32 cellular contexts compared by ENCODE assay signal in genomic region chr2:171966688-171967087, GRCh38. TPM values are rescaled to one million over a fixed set of nuclear protein-coding genes. Genes with fewer than 3 reads are reported as not detected.
"Had no signal": no experiment of that assay in that cellular context is flagged by ENCODE, and none has a peak within 500 bp of the region (broad histone marks: within the 10 kb centered on the region; RNA-seq: fewer than 3 reads in every experiment).

No MANE protein-coding gene starts in this region.

- ATAC-seq: activated CD4-positive, alpha-beta T cell treated with anti-CD3 and anti-CD28 coated beads for 36 hours; activated CD8-positive, alpha-beta memory T cell treated with anti-CD3 and anti-CD28 coated beads, Interleukin-2, amount 10 ng/mL, durations not matched to agents 7 days and 5 days; activated CD8-positive, alpha-beta T cell treated with anti-CD3 and anti-CD28 coated beads, Interleukin-2, amount 10 ng/mL, durations not matched to agents 7 days and 5 days; gastroesophageal sphincter; heart right ventricle had no signal

- DNase-seq: activated CD4-positive, alpha-beta memory T cell treated with anti-CD3 and anti-CD28 coated beads for 36 hours; activated CD4-positive, alpha-beta T cell treated with anti-CD3 and anti-CD28 coated beads for 36 hours; activated CD4-positive, alpha-beta T cell treated with anti-CD3 and anti-CD28 coated beads, Interleukin-2, amount 10 ng/mL, durations not matched to agents 24 days and 14 days; activated CD4-positive, CD25-positive, alpha-beta regulatory T cell; activated CD4-positive, CD25-positive, alpha-beta regulatory T cell treated with anti-CD3 and anti-CD28 coated beads, Interleukin-2, amount 50 U/mL, for 72 hours; activated CD8-positive, alpha-beta memory T cell treated with anti-CD3 and anti-CD28 coated beads, Interleukin-2, amount 10 ng/mL, durations not matched to agents 7 days and 5 days; activated CD8-positive, alpha-beta memory T cell treated with anti-CD3 and anti-CD28 coated beads, Interleukin-2, amount 50 U/mL, for 4 hours; activated CD8-positive, alpha-beta T cell treated with anti-CD3 and anti-CD28 coated beads, Interleukin-2, amount 10 ng/mL, durations not matched to agents 7 days and 5 days; activated effector memory CD4-positive, alpha-beta T cell treated with anti-CD3 and anti-CD28 coated beads, Interleukin-2, amount 50 U/mL, for 16 hours; activated naive CD4-positive, alpha-beta T cell treated with anti-CD3 and anti-CD28 coated beads for 36 hours; activated naive CD8-positive, alpha-beta T cell treated with anti-CD3 and anti-CD28 coated beads, Interleukin-2, amount 10 ng/mL, durations not matched to agents 7 days and 5 days; activated T-cell treated with anti-CD3 and anti-CD28 coated beads, Interleukin-2, amount 50 U/mL, for 1 hour; activated T-cell treated with anti-CD3 and anti-CD28 coated beads, Interleukin-2, amount 50 U/mL, for 48 hours; central memory CD4-positive, alpha-beta T cell; cerebellar nuclear complex; colonic mucosa; effector CD8-positive, alpha-beta T cell; esophagus squamous epithelium; foreskin melanocyte; heart right ventricle; T-helper 2 cell had no signal

- H3K4me1 ChIP-seq: ascending aorta, breast epithelium, colonic mucosa, esophagus squamous epithelium, gastroesophageal sphincter had no signal

- H3K4me3 ChIP-seq: ascending aorta, breast epithelium, cardiac muscle cell, colonic mucosa, esophagus squamous epithelium, gastroesophageal sphincter, heart right ventricle had no signal

- H3K36me3 ChIP-seq: breast epithelium had no signal

- H3K9me3 ChIP-seq: ascending aorta, breast epithelium, colonic mucosa, esophagus squamous epithelium, gastroesophageal sphincter, heart right ventricle had no signal

- FAIRE-seq: endometrium, endothelial cell of umbilical vein had no signal

- H3K9me3 Mint-ChIP-seq: activated CD4-positive, alpha-beta memory T cell treated with anti-CD3 and anti-CD28 coated beads for 36 hours; activated CD4-positive, alpha-beta T cell treated with anti-CD3 and anti-CD28 coated beads, Interleukin-2, amount 10 ng/mL, durations not matched to agents 24 days and 14 days; activated naive CD4-positive, alpha-beta T cell treated with anti-CD3 and anti-CD28 coated beads for 36 hours; activated naive CD4-positive, alpha-beta T cell treated with anti-CD3 and anti-CD28 coated beads, Interleukin-2, amount 50 U/mL, for 24 hours; activated T-helper 1 cell treated with anti-CD3 and anti-CD28 coated beads, Interleukin-12 subunit alpha, Interleukin-12 subunit beta, Interleukin-2, Interleukin-4 antibody, amounts not matched to agents 30 ng/mL and 10 ng/mL and 1 ng/mL, durations not matched to agents 14 hours and 24 hours and 36 hours; activated T-helper 2 cell treated with anti-CD3 and anti-CD28 coated beads, Interferon-gamma antibody, Interleukin-2, Interleukin-4, amounts not matched to agents 10 μg/mL and 5 μg/mL and 100 μg/mL, durations not matched to agents 14 hours and 24 hours and 36 hours; brain had no signal

- H3K27ac ChIP-seq: ascending aorta, breast epithelium, cardiac muscle cell, colonic mucosa, epithelial cell of prostate, esophagus squamous epithelium, gastroesophageal sphincter, heart right ventricle had no signal

- H3K27ac Mint-ChIP-seq: activated CD4-positive, alpha-beta memory T cell treated with anti-CD3 and anti-CD28 coated beads for 36 hours; activated CD4-positive, alpha-beta T cell treated with anti-CD3 and anti-CD28 coated beads for 36 hours; activated CD4-positive, alpha-beta T cell treated with anti-CD3 and anti-CD28 coated beads, Interleukin-2, amount 10 ng/mL, durations not matched to agents 24 days and 14 days; activated CD8-positive, alpha-beta memory T cell treated with anti-CD3 and anti-CD28 coated beads, Interleukin-2, amount 10 ng/mL, durations not matched to agents 7 days and 5 days; activated CD8-positive, alpha-beta T cell treated with anti-CD3 and anti-CD28 coated beads, Interleukin-2, amount 10 ng/mL, durations not matched to agents 7 days and 5 days; activated naive CD4-positive, alpha-beta T cell treated with anti-CD3 and anti-CD28 coated beads for 36 hours; activated naive CD4-positive, alpha-beta T cell treated with anti-CD3 and anti-CD28 coated beads, Interleukin-2, amount 50 U/mL, for 24 hours; activated naive CD8-positive, alpha-beta T cell treated with anti-CD3 and anti-CD28 coated beads, Interleukin-2, amount 10 ng/mL, durations not matched to agents 7 days and 5 days; activated T-helper 1 cell treated with anti-CD3 and anti-CD28 coated beads, Interleukin-12 subunit alpha, Interleukin-12 subunit beta, Interleukin-2, Interleukin-4 antibody, amounts not matched to agents 30 ng/mL and 10 ng/mL and 1 ng/mL, durations not matched to agents 14 hours and 24 hours and 36 hours; activated T-helper 2 cell treated with anti-CD3 and anti-CD28 coated beads, Interferon-gamma antibody, Interleukin-2, Interleukin-4, amounts not matched to agents 10 μg/mL and 5 μg/mL and 100 μg/mL, durations not matched to agents 14 hours and 24 hours and 36 hours had no signal

- H3K27me3 Mint-ChIP-seq: activated CD4-positive, alpha-beta memory T cell treated with anti-CD3 and anti-CD28 coated beads for 36 hours; activated CD4-positive, alpha-beta T cell treated with anti-CD3 and anti-CD28 coated beads for 36 hours; activated CD4-positive, alpha-beta T cell treated with anti-CD3 and anti-CD28 coated beads, Interleukin-2, amount 10 ng/mL, durations not matched to agents 24 days and 14 days; activated CD8-positive, alpha-beta memory T cell treated with anti-CD3 and anti-CD28 coated beads, Interleukin-2, amount 10 ng/mL, durations not matched to agents 7 days and 5 days; activated naive CD4-positive, alpha-beta T cell treated with anti-CD3 and anti-CD28 coated beads, Interleukin-2, amount 50 U/mL, for 24 hours; activated naive CD8-positive, alpha-beta T cell treated with anti-CD3 and anti-CD28 coated beads, Interleukin-2, amount 10 ng/mL, durations not matched to agents 7 days and 5 days; brain had no signal

- H3K4me3 Mint-ChIP-seq: activated CD4-positive, alpha-beta memory T cell treated with anti-CD3 and anti-CD28 coated beads for 36 hours; activated CD4-positive, alpha-beta T cell treated with anti-CD3 and anti-CD28 coated beads for 36 hours; activated CD4-positive, alpha-beta T cell treated with anti-CD3 and anti-CD28 coated beads, Interleukin-2, amount 10 ng/mL, durations not matched to agents 24 days and 14 days; activated CD8-positive, alpha-beta memory T cell treated with anti-CD3 and anti-CD28 coated beads, Interleukin-2, amount 10 ng/mL, durations not matched to agents 7 days and 5 days; activated CD8-positive, alpha-beta T cell treated with anti-CD3 and anti-CD28 coated beads, Interleukin-2, amount 10 ng/mL, durations not matched to agents 7 days and 5 days; activated naive CD4-positive, alpha-beta T cell treated with anti-CD3 and anti-CD28 coated beads for 36 hours; activated naive CD4-positive, alpha-beta T cell treated with anti-CD3 and anti-CD28 coated beads, Interleukin-2, amount 50 U/mL, for 24 hours; activated naive CD8-positive, alpha-beta T cell treated with anti-CD3 and anti-CD28 coated beads, Interleukin-2, amount 10 ng/mL, durations not matched to agents 7 days and 5 days; activated T-helper 1 cell treated with anti-CD3 and anti-CD28 coated beads, Interleukin-12 subunit alpha, Interleukin-12 subunit beta, Interleukin-2, Interleukin-4 antibody, amounts not matched to agents 30 ng/mL and 10 ng/mL and 1 ng/mL, durations not matched to agents 14 hours and 24 hours and 36 hours had no signal

- H3K27me3 ChIP-seq: ascending aorta, breast epithelium, cardiac muscle cell, colonic mucosa, esophagus squamous epithelium, gastroesophageal sphincter, heart right ventricle had no signal

RNA-seq across cellular contexts. Expression of gene METAP1D, which starts 33.1 kb away (rescaled TPM):
- total RNA-seq: ascending aorta had no signal
